ENCODE assay signal across 8 cellular contexts in the genomic region with DNA sequence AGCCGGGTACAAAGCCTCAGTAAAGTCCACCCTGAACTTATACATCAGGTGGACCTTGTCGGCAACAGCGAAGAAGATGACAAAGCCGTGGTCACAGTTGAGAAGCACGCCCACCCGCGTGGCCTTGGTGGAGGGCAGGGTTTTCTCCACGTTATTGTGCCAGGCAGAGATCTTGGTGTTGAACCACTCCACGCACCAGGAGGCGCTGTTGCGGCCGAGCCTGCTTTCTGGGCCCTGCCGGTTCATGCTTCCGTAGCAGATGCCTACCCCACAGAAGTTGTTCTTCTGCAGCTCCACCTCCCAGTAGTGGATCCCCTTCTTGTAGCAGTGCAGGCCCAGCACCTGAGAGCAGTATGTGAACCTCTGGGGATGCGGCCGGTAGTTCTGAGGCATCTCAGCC. TPM values are rescaled to one million over a fixed set of nuclear protein-coding genes. Genes with fewer than 3 reads are reported as not detected.
A peak's percentile ranks its signal among the peaks of the same experiment; 100 is the strongest.
DNase-seq lines count a peak whose midpoint lies in the region; ATAC-seq and TF ChIP-seq lines count a peak whose summit lies in the region.

No MANE protein-coding gene starts in this region.

- CTCF ChIA-PET in CD8-positive, alpha-beta memory T cell (lab: Charles Lee): interaction anchor here (0.9 to 1.7 kb wide), 5 partner anchors 9 to 112 kb away, joined by 3 to 7 read pairs (median 4); no protein-coding TSS in a partner anchor

- WGBS in prostate gland: 78% methylated on average over 16 of the region's 16 CpGs

- H3K4me1 ChIP-seq in CD8-positive, alpha-beta memory T cell (ENCODE audit: insufficient read depth, low read length): no peaks in the 10 kb centered on the region
- H3K4me1 ChIP-seq in prostate gland (replicated peaks): no peaks in the 10 kb centered on the region

- H3K27me3 ChIP-seq in CD8-positive, alpha-beta memory T cell (ENCODE audit: insufficient read depth, low read length, poor library complexity, severe bottlenecking): no peaks in the 10 kb centered on the region
- no peaks in the 10 kb centered on the region for H3K27me3 ChIP-seq in prostate gland (replicated peaks; ENCODE audit: insufficient read depth)

- no peak overlapping the region for H3K27ac ChIP-seq in CD8-positive, alpha-beta memory T cell (ENCODE audit: low read depth, low read length)
- H3K27ac ChIP-seq in prostate gland: no peak overlapping the region

- intact Hi-C loops in prostate gland (cut with DNase I): no loop called here

- no peak overlapping the region for H3K27ac Mint-ChIP-seq in CD8-positive, alpha-beta memory T cell
- H3K27ac Mint-ChIP-seq in effector memory CD8-positive, alpha-beta T cell: no peak overlapping the region

- peak; percentile 24 to 64 (median 48) for DNase-seq in CD8-positive, alpha-beta memory T cell
- peak; percentile 40 to 44 (median 42) for DNase-seq in effector memory CD8-positive, alpha-beta T cell
- DNase-seq in prostate gland (ENCODE audit: low spot score) (no peak), amniotic stem cell (lab: John Stamatoyannopoulos, UW) (no peak), cerebellar cortex (ENCODE audit: low spot score) (no peak)

- H3K27me3 Mint-ChIP-seq in CD8-positive, alpha-beta memory T cell: no peaks in the 10 kb centered on the region
- H3K27me3 Mint-ChIP-seq in effector memory CD8-positive, alpha-beta T cell: no peaks in the 10 kb centered on the region

- peak; percentile 51 for ATAC-seq in effector memory CD8-positive, alpha-beta T cell (replicated peaks)
- ATAC-seq in HG02642 (IDR thresholded peaks at IDR 0.05; ENCODE audit: poor library complexity, unreplicated experiment) (no peak), HG03442 (IDR thresholded peaks at IDR 0.05; ENCODE audit: unreplicated experiment) (no peak)

- peaks cover 28% of the 10 kb centered on the region for H3K36me3 ChIP-seq in CD8-positive, alpha-beta memory T cell (ENCODE audit: insufficient read depth, low read length)
- peaks cover 0 to 2% of the 10 kb centered on the region in 2 donors for H3K36me3 ChIP-seq in prostate gland

- H3K4me1 Mint-ChIP-seq in CD8-positive, alpha-beta memory T cell: peaks cover 0 to 5% (median 0%) of the 10 kb centered on the region in 3 donors
- H3K4me1 Mint-ChIP-seq in effector memory CD8-positive, alpha-beta T cell (ENCODE audit: low read depth in 2 of 2): no peaks in the 10 kb centered on the region

- H3K4me3 ChIP-seq in CD8-positive, alpha-beta memory T cell (ENCODE audit: low read length): no peak overlapping the region
- H3K4me3 ChIP-seq in WI38 (ENCODE audit: low read depth, low read length) (no peak overlapping the region), prostate gland (no peak overlapping the region)

- peak; percentile 40 for TF ChIP-seq CTCF in WI38 (IDR thresholded peaks at IDR 0.05; ENCODE audit: low read depth, low read length)
- peak in 3 of 4 experiments; percentile 29 to 38 (median 35) for TF ChIP-seq CTCF in prostate gland (IDR thresholded peaks at IDR 0.05)

- H3K4me3 Mint-ChIP-seq in CD8-positive, alpha-beta memory T cell: no peak overlapping the region
- no peak overlapping the region for H3K4me3 Mint-ChIP-seq in effector memory CD8-positive, alpha-beta T cell

- H3K9me3 Mint-ChIP-seq in CD8-positive, alpha-beta memory T cell: peaks cover 0 to 8% (median 6%) of the 10 kb centered on the region in 5 donors
- no peaks in the 10 kb centered on the region for H3K9me3 Mint-ChIP-seq in effector memory CD8-positive, alpha-beta T cell

- POLR2A ChIA-PET in CD8-positive, alpha-beta memory T cell (lab: Charles Lee): no interaction called here

- peaks cover 36 to 90% (median 45%) of the 10 kb centered on the region in 3 donors for H3K36me3 Mint-ChIP-seq in CD8-positive, alpha-beta memory T cell
- H3K36me3 Mint-ChIP-seq in effector memory CD8-positive, alpha-beta T cell (ENCODE audit: insufficient read depth): peaks cover 26% of the 10 kb centered on the region

- H3K9me3 ChIP-seq in CD8-positive, alpha-beta memory T cell (ENCODE audit: low read length): peaks cover 3% of the 10 kb centered on the region
- H3K9me3 ChIP-seq in prostate gland: no peaks in the 10 kb centered on the region

- no peak for TF ChIP-seq POLR2A in prostate gland (IDR thresholded peaks at IDR 0.05)

RNA-seq across cellular contexts. Expression of gene TRIM25, which starts 22.1 kb away (rescaled TPM):
- total RNA-seq in CD8-positive, alpha-beta memory T cell: 10 to 100 TPM; 47.6 to 49.2 TPM
- 7.6 TPM for polyA plus RNA-seq in CD8-positive, alpha-beta memory T cell
- 10 to 100 TPM; 28.7 to 49.0 TPM for total RNA-seq in prostate gland

RNA-seq across cellular contexts. Expression of gene DGKE, which starts 57.8 kb away (rescaled TPM):
- 10 to 100 TPM; 26.7 to 30.5 TPM for total RNA-seq in CD8-positive, alpha-beta memory T cell
- polyA plus RNA-seq in CD8-positive, alpha-beta memory T cell: 4.9 TPM
- total RNA-seq in prostate gland: 10 to 100 TPM in 1 of 2 donors, 1 to 10 TPM in 1; 7.7 to 13.3 TPM

RNA-seq across cellular contexts. Expression of gene C17orf67, which starts 58.0 kb away (rescaled TPM):
- total RNA-seq in CD8-positive, alpha-beta memory T cell: 1 to 10 TPM; 3.2 to 4.6 TPM
- 2.5 TPM for polyA plus RNA-seq in CD8-positive, alpha-beta memory T cell
- total RNA-seq in prostate gland: 1 to 10 TPM; 2.5 to 2.6 TPM

Comparison
In these comparisons a context has a peak if more than half of its experiments do, and no peak if none do; other contexts are left out.
1. DNase-seq: peak in CD8-positive, alpha-beta memory T cell (5 of 5) and effector memory CD8-positive, alpha-beta T cell (3 of 3); none in prostate gland (single experiment), amniotic stem cell (single experiment) and cerebellar cortex (single experiment).